Comparison of ENCODE assay signal across 8 cellular contexts in genomic region chr12:121005346-121005815, GRCh38.
A peak's percentile ranks its signal among the peaks of the same experiment; 100 is the strongest.
DNase-seq lines count a peak whose midpoint lies in the region; ATAC-seq and TF ChIP-seq lines count a peak whose summit lies in the region.

No MANE protein-coding gene starts in this region.

- H3K27me3 Mint-ChIP-seq in activated T-cell treated with anti-CD3 and anti-CD28 coated beads, Interleukin-2, amount 50 U/mL, for 24 hours: no peaks in the 10 kb centered on the region

- H3K4me3 ChIP-seq in GM12865 (ENCODE audit: low read depth, low read length): no peak overlapping the region

- peak; percentile 74 for TF ChIP-seq CTCF in GM12865 (IDR thresholded peaks at IDR 0.05; ENCODE audit: insufficient read depth, low read depth, low read length, missing control alignments)

- no peak for ATAC-seq in GM21825 (IDR thresholded peaks at IDR 0.05; ENCODE audit: unreplicated experiment)
- no peak for ATAC-seq in HG03521 (IDR thresholded peaks at IDR 0.05; ENCODE audit: unreplicated experiment)

- peaks cover 88% of the 10 kb centered on the region for H3K36me3 Mint-ChIP-seq in activated T-cell treated with anti-CD3 and anti-CD28 coated beads, Interleukin-2, amount 50 U/mL, for 24 hours (ENCODE audit: low read depth)

- H3K4me3 Mint-ChIP-seq in activated T-cell treated with anti-CD3 and anti-CD28 coated beads, Interleukin-2, amount 50 U/mL, for 24 hours: no peak overlapping the region

- peaks cover 3% of the 10 kb centered on the region for H3K4me1 Mint-ChIP-seq in activated T-cell treated with anti-CD3 and anti-CD28 coated beads, Interleukin-2, amount 50 U/mL, for 24 hours (ENCODE audit: low read depth)

- H3K9me3 Mint-ChIP-seq in activated T-cell treated with anti-CD3 and anti-CD28 coated beads, Interleukin-2, amount 50 U/mL, for 24 hours: no peaks in the 10 kb centered on the region

- DNase-seq in 8988T (peak; percentile 65), GM12865 (ENCODE audit: low read depth) (peak; percentile 60), NCI-H774 (lab: John Stamatoyannopoulos, UW) (peak; percentile 37), germinal center (ENCODE audit: low spot score) (peak; percentile 19)
- DNase-seq in activated T-cell treated with anti-CD3 and anti-CD28 coated beads, Interleukin-2, amount 50 U/mL, for 24 hours: peak; percentile 70
- DNase-seq in stimulated activated CD4-positive, alpha-beta T cell treated with anti-CD3 and anti-CD28 coated beads, Interleukin-2, amount 100 ng/mL, for 24 hours: peak; percentile 55 to 65

- H3K27ac Mint-ChIP-seq in activated T-cell treated with anti-CD3 and anti-CD28 coated beads, Interleukin-2, amount 50 U/mL, for 24 hours: peak overlapping the region; percentile 50

Comparison
In these comparisons a context has a peak if more than half of its experiments do, and no peak if none do; other contexts are left out.
1. DNase-seq: peak in every context shown above with its lines; median percentile 70 in activated T-cell treated with anti-CD3 and anti-CD28 coated beads, Interleukin-2, amount 50 U/mL, for 24 hours; 65 in 8988T; 60 in GM12865; 60 in stimulated activated CD4-positive, alpha-beta T cell treated with anti-CD3 and anti-CD28 coated beads, Interleukin-2, amount 100 ng/mL, for 24 hours; 37 in NCI-H774; 19 in germinal center.